ENCODE assay signal across 25 cellular contexts in genomic region chr2:196103626-196104025, GRCh38.
"Had no signal": no experiment of that assay in that cellular context is flagged by ENCODE, and none has a peak within 500 bp of the region (broad histone marks: within the 10 kb centered on the region; RNA-seq: fewer than 3 reads in every experiment).

No MANE protein-coding gene starts in this region.

- H3K27me3 Mint-ChIP-seq: naive B cell had no signal

- DNase-seq: dorsolateral prefrontal cortex; effector CD4-positive, alpha-beta T cell; head of caudate nucleus; left ventricle myocardium superior; mesenchymal stem cell; mucosa of descending colon; naive B cell; nucleus accumbens; sigmoid colon; stimulated activated CD4-positive, alpha-beta T cell treated with anti-CD3 and anti-CD28 coated beads, Interleukin-15, amount 100 ng/mL, for 24 hours; stimulated activated CD4-positive, alpha-beta T cell treated with anti-CD3 and anti-CD28 coated beads, Interleukin-2, amount 100 ng/mL, for 48 hours; stimulated activated naive CD4-positive, alpha-beta T cell treated with Interleukin-2 at 50 U/mL for 16 hours; stomach; testis; tibial artery had no signal

- FAIRE-seq: frontal cortex, keratinocyte had no signal

- H3K4me3 Mint-ChIP-seq: mesothelial cell of epicardium; natural killer cell treated with Interleukin-12 subunit alpha and Interleukin-12 subunit beta and Interleukin-15 and Interleukin-18, amount 100 ng/mL, for 72 hours; neural crest cell; type B pancreatic cell had no signal

- ATAC-seq: left ventricle myocardium superior; mucosa of descending colon; natural killer cell treated with Interleukin-12 subunit alpha and Interleukin-12 subunit beta and Interleukin-15 and Interleukin-18, amount 100 ng/mL, for 72 hours had no signal

- H3K9me3 Mint-ChIP-seq: naive B cell; natural killer cell treated with Interleukin-12 subunit alpha and Interleukin-12 subunit beta and Interleukin-15 and Interleukin-18, amount 100 ng/mL, for 72 hours; type B pancreatic cell had no signal

- H3K27me3 ChIP-seq: dorsolateral prefrontal cortex, right atrium auricular region, sigmoid colon, stomach, testis, tibial artery had no signal

- H3K36me3 Mint-ChIP-seq: mesothelial cell of epicardium; naive B cell; natural killer cell treated with Interleukin-12 subunit alpha and Interleukin-12 subunit beta and Interleukin-15 and Interleukin-18, amount 100 ng/mL, for 72 hours had no signal

- H3K4me1 ChIP-seq: prostate gland, right atrium auricular region, sigmoid colon, stomach, testis, tibial artery had no signal

- H3K27ac ChIP-seq: coronary artery, dorsolateral prefrontal cortex, prostate gland, right atrium auricular region, sigmoid colon, stomach, testis, tibial artery had no signal

- H3K27ac Mint-ChIP-seq: mesothelial cell of epicardium; natural killer cell treated with Interleukin-12 subunit alpha and Interleukin-12 subunit beta and Interleukin-15 and Interleukin-18, amount 100 ng/mL, for 72 hours; type B pancreatic cell had no signal

- H3K4me3 ChIP-seq: coronary artery, dorsolateral prefrontal cortex, lung, mucosa of descending colon, prostate gland, right atrium auricular region, sigmoid colon, stomach, testis, tibial artery had no signal

- H3K9me3 ChIP-seq: mucosa of descending colon, prostate gland, right atrium auricular region, sigmoid colon, stomach, testis, tibial artery had no signal

- H3K36me3 ChIP-seq: prostate gland, right atrium auricular region, sigmoid colon, stomach, tibial artery had no signal
